In the genomic region with DNA sequence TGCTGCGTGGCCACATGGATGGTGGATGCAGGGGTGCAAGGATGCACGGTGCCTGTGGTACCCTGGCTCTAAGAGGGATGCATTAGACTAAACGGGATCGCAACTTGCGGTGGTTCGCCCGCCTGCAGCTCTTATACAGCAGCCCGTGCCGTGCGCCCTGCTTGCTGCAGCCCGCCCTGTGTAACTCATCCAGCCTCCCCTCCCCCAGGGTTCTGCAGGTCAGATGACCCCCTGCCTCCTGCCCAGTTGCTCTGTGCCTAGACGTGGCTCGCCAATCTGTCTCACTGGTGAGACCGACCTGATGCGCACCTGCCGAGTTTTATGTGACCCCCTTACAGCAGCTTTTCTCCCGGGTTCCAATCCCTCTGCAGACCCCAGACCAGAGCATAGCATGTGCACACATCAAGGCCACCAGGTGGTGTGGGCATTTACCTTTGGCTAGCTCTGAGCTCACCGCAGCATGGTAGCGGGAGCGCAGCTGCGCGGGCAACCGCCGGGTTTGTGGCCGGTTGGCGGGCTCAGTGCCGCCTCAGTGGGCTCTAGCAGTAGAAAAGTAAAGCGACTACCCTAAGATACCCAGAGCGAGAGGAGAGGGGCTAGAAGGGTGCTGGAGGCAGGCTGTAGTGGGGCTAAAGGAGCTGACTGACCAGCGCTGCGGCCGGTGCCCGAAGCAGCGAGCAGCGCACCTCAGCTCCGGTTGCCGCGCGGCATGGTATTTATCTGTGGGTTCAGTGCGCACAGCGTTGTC, we compare ENCODE assay signal across 8 cellular contexts. TPM values are rescaled to one million over a fixed set of nuclear protein-coding genes. Genes with fewer than 3 reads are reported as not detected.
A peak's percentile ranks its signal among the peaks of the same experiment; 100 is the strongest.
DNase-seq lines count a peak whose midpoint lies in the region; ATAC-seq and TF ChIP-seq lines count a peak whose summit lies in the region.

No MANE protein-coding gene starts in this region.

- no peak for ATAC-seq in CD4-positive, CD25-positive, alpha-beta regulatory T cell (ENCODE audit: low read depth in 2 of 2)
- ATAC-seq in GM21447 (IDR thresholded peaks at IDR 0.05; ENCODE audit: unreplicated experiment) = no peak
- ATAC-seq in HG02623 (IDR thresholded peaks at IDR 0.05; ENCODE audit: unreplicated experiment) = no peak

- H3K9me3 ChIP-seq in CD4-positive, CD25-positive, alpha-beta regulatory T cell (ENCODE audit: control insufficient read depth in 2 of 2, low read length in 2 of 2) = no peaks in the 10 kb centered on the region

- no peaks in the 10 kb centered on the region for H3K36me3 Mint-ChIP-seq in CD4-positive, CD25-positive, alpha-beta regulatory T cell
- H3K36me3 Mint-ChIP-seq in IgD-negative memory B cell (no peaks in the 10 kb centered on the region), nephron (ENCODE audit: low read depth) (peaks cover 10% of the 10 kb centered on the region)

- no peak overlapping the region for H3K27ac ChIP-seq in CD4-positive, CD25-positive, alpha-beta regulatory T cell (ENCODE audit: insufficient read depth, low read length, poor library complexity, severe bottlenecking)

- H3K36me3 ChIP-seq in CD4-positive, CD25-positive, alpha-beta regulatory T cell (ENCODE audit: control insufficient read depth, insufficient read depth, low read length) = no peaks in the 10 kb centered on the region

- H3K9me3 Mint-ChIP-seq in CD4-positive, CD25-positive, alpha-beta regulatory T cell = peaks cover 0 to 3% (median 0%) of the 10 kb centered on the region in 7 donors
- H3K9me3 Mint-ChIP-seq in IgD-negative memory B cell (no peaks in the 10 kb centered on the region), nephron (peaks cover 7% of the 10 kb centered on the region)

- H3K27me3 ChIP-seq in CD4-positive, CD25-positive, alpha-beta regulatory T cell (ENCODE audit: control insufficient read depth, insufficient read depth, low read length) = no peaks in the 10 kb centered on the region

- peak overlapping the region; percentile 89 to 95 (median 94) for H3K4me3 Mint-ChIP-seq in CD4-positive, CD25-positive, alpha-beta regulatory T cell
- H3K4me3 Mint-ChIP-seq in IgD-negative memory B cell = peak overlapping the region; percentile 85 to 93 (median 90)
- peak overlapping the region; percentile 88 to 96 (median 91) for H3K4me3 Mint-ChIP-seq in nephron

- H3K4me3 ChIP-seq in CD4-positive, CD25-positive, alpha-beta regulatory T cell (ENCODE audit: low read depth, low read length) = peak overlapping the region; percentile 62

- no peak overlapping the region for H3K27ac Mint-ChIP-seq in CD4-positive, CD25-positive, alpha-beta regulatory T cell
- H3K27ac Mint-ChIP-seq in IgD-negative memory B cell (no peak overlapping the region), nephron (no peak overlapping the region)

- DNase-seq in CD4-positive, CD25-positive, alpha-beta regulatory T cell = no peak
- peak; percentile 50 for DNase-seq in ecto neural progenitor cell (ENCODE audit: low spot score)
- DNase-seq in kidney tubule cell (ENCODE audit: low spot score) = no peak
- no peak for DNase-seq in NCI-H187 (lab: John Stamatoyannopoulos, UW)

- peaks cover 48% of the 10 kb centered on the region for H3K27me3 Mint-ChIP-seq in CD4-positive, CD25-positive, alpha-beta regulatory T cell
- H3K27me3 Mint-ChIP-seq in IgD-negative memory B cell (peaks cover 44% of the 10 kb centered on the region), nephron (ENCODE audit: low read depth) (peaks cover 77% of the 10 kb centered on the region)

- H3K4me1 Mint-ChIP-seq in CD4-positive, CD25-positive, alpha-beta regulatory T cell = peaks cover 0 to 35% (median 10%) of the 10 kb centered on the region in 4 donors
- H3K4me1 Mint-ChIP-seq in IgD-negative memory B cell (peaks cover 9 to 19% (median 12%) of the 10 kb centered on the region in 3 donors), nephron (peaks cover 37% of the 10 kb centered on the region)

- no peak for TF ChIP-seq CTCF in nephron (IDR thresholded peaks at IDR 0.05; ENCODE audit: unreplicated experiment in 3 of 3)

- H3K4me1 ChIP-seq in CD4-positive, CD25-positive, alpha-beta regulatory T cell (ENCODE audit: control insufficient read depth, insufficient read depth, low read length, poor library complexity, severe bottlenecking) = peaks cover 43% of the 10 kb centered on the region

RNA-seq across cellular contexts. Expression of a gene that starts 0.7 kb away (rescaled TPM):
- total RNA-seq in CD4-positive, CD25-positive, alpha-beta regulatory T cell = 0.54 TPM
- polyA plus RNA-seq in CD4-positive, CD25-positive, alpha-beta regulatory T cell = not detected
- polyA plus RNA-seq in IgD-negative memory B cell = not detected

RNA-seq across cellular contexts. Expression of a gene that starts 1.1 kb away (rescaled TPM):
- 890 TPM for total RNA-seq in CD4-positive, CD25-positive, alpha-beta regulatory T cell
- 100 to 1,000 TPM; 127 to 171 (median 154) TPM for polyA plus RNA-seq in CD4-positive, CD25-positive, alpha-beta regulatory T cell
- polyA plus RNA-seq in IgD-negative memory B cell = 203 TPM
